Comparison of ENCODE assay signal across 23 cellular contexts in genomic region chr3:102295756-102296155, GRCh38.
A peak's percentile ranks its signal among the peaks of the same experiment; 100 is the strongest.
DNase-seq lines count a peak whose midpoint lies in the region; ATAC-seq, FAIRE-seq and TF ChIP-seq lines count a peak whose summit lies in the region.
"Had no signal": no experiment of that assay in that cellular context is flagged by ENCODE, and none has a peak within 500 bp of the region (broad histone marks: within the 10 kb centered on the region; RNA-seq: fewer than 3 reads in every experiment).

No MANE protein-coding gene starts in this region.

- no peaks in the 10 kb centered on the region for H3K79me2 ChIP-seq in DND-41 (ENCODE audit: insufficient read depth, low read length)
- H3K79me2 ChIP-seq in KMS-11 (ENCODE audit: insufficient read depth, low read depth): no peaks in the 10 kb centered on the region

- DNase-seq in DND-41 (no peak), SW480 (ENCODE audit: low spot score) (peak; percentile 88), urothelium cell line (ENCODE audit: low spot score) (no peak), NCI-H187 treated with DMSO at 0.1 percent for 48 hours (lab: John Stamatoyannopoulos, UW) (no peak), lower lobe of right lung (no peak)
- DNase-seq in effector CD8-positive, alpha-beta T cell (lab: John Stamatoyannopoulos, UW): no peak
- DNase-seq: BE2C; C1 segment of cervical spinal cord; CD4-positive, alpha-beta memory T cell; CD8-positive, alpha-beta memory T cell; COR-L47; DMS 273 treated with DMSO at 0.1 percent for 48 hours; DMS153; DMS53; DMS79; GF-D8 had no signal

- no peak overlapping the region for H3K4me3 ChIP-seq in DND-41 (ENCODE audit: low read depth in 1 of 2, low read length in 2 of 2)
- no peak overlapping the region for H3K4me3 ChIP-seq in KMS-11 (IDR thresholded peaks at IDR 0.05; ENCODE audit: insufficient read depth, low read depth, low read length)
- no peak overlapping the region for H3K4me3 ChIP-seq in lower lobe of right lung
- H3K4me3 ChIP-seq: A549, BLaER1 had no signal

- H3K4me1 ChIP-seq in DND-41 (ENCODE audit: insufficient read depth, low read length) (0 out of 2 replicates have a peak, but pooled peaks cover 10% of the 10 kb centered on the region), KMS-11 (ENCODE audit: low read depth, poor library complexity, severe bottlenecking) (peaks cover 47% of the 10 kb centered on the region), lower lobe of right lung (no peaks in the 10 kb centered on the region)
- H3K4me1 ChIP-seq: A549, BE2C, BLaER1 had no signal

- H3K9me3 ChIP-seq in DND-41 (ENCODE audit: insufficient read depth, low read length, severe bottlenecking) (no peaks in the 10 kb centered on the region), lower lobe of right lung (no peaks in the 10 kb centered on the region)
- H3K9me3 ChIP-seq: A549, BE2C, BLaER1 had no signal

- intact Hi-C loops in lower lobe of right lung (cut with DNase I): no loop called here

- no peaks in the 10 kb centered on the region for H4K20me1 ChIP-seq in DND-41 (ENCODE audit: insufficient read depth, low read length)
- no peaks in the 10 kb centered on the region for H4K20me1 ChIP-seq in KMS-11 (ENCODE audit: insufficient read depth)
- H4K20me1 ChIP-seq: BLaER1 had no signal

- H3K4me2 ChIP-seq in DND-41 (ENCODE audit: insufficient read depth, low read length) (no peak overlapping the region), KMS-11 (peak overlapping the region; percentile 14; the same call in 1 of the 2 replicates)
- H3K4me2 ChIP-seq: A549, BLaER1 had no signal

- TF ChIP-seq CTCF in DND-41 (IDR thresholded peaks at IDR 0.05; ENCODE audit: borderline replicate concordance, extremely low read depth, low read length, poor library complexity, severe bottlenecking) (no peak), KMS-11 (conservative IDR thresholded peaks at IDR 0.05; ENCODE audit: low read depth, low read length) (no peak), lower lobe of right lung (IDR thresholded peaks at IDR 0.05) (no peak)

- FAIRE-seq in urothelium cell line (lab: Jason Lieb, UNC): peak; percentile 48
- FAIRE-seq: A549, G401.6, GM12891, GM18507 had no signal

- H3K9ac ChIP-seq in DND-41 (ENCODE audit: low read depth, low read length) (no peak overlapping the region), KMS-11 (no peak overlapping the region)
- H3K9ac ChIP-seq: BLaER1 had no signal

- H3K27ac ChIP-seq in DND-41 (ENCODE audit: low read length) (no peak overlapping the region), KMS-11 (no peak overlapping the region), lower lobe of right lung (no peak overlapping the region)
- H3K27ac ChIP-seq: 22Rv1, A549, BLaER1 had no signal

- H3K27me3 ChIP-seq in DND-41 (ENCODE audit: insufficient read depth, low read length, poor library complexity): no peaks in the 10 kb centered on the region
- no peaks in the 10 kb centered on the region for H3K27me3 ChIP-seq in KMS-11 (ENCODE audit: insufficient read depth, low read depth)
- no peaks in the 10 kb centered on the region for H3K27me3 ChIP-seq in lower lobe of right lung (ENCODE audit: low read depth)
- H3K27me3 ChIP-seq: BE2C, BLaER1 had no signal

- H2AFZ ChIP-seq in DND-41 (ENCODE audit: low read depth, low read length) (no peak overlapping the region), KMS-11 (ENCODE audit: low read depth) (no peak overlapping the region)

- H3K36me3 ChIP-seq in DND-41 (ENCODE audit: insufficient read depth, low read length) (no peaks in the 10 kb centered on the region), KMS-11 (ENCODE audit: insufficient read depth) (no peaks in the 10 kb centered on the region), lower lobe of right lung (no peaks in the 10 kb centered on the region)
- H3K36me3 ChIP-seq: BE2C, BLaER1 had no signal

- ATAC-seq in DND-41 (ENCODE audit: insufficient read depth, low read depth) (peak; percentile 66), lower lobe of right lung (no peak)
- ATAC-seq: A549 had no signal
